ENCODE assay signal across 24 cellular contexts in the genomic region with DNA sequence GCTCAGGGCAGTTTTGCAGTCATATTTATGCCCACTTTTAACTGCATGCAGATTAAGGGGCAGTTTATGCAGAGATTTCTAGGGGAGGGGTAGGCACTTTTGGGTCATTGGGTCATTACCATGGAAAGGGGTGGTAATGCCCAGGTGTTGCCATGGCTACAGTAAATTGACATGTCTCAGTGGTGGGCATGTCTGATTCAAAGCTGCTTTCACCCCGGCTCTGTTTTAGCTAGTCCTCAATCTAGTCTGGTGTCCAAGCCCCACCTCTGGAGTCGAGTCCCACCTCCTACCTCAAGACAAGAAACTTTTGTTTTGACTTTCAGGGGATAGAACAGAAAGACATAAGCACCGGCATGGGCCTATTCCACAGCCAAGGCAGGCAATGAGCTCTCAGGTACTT. TPM values are rescaled to one million over a fixed set of nuclear protein-coding genes. Genes with fewer than 3 reads are reported as not detected.
"Had no signal": no experiment of that assay in that cellular context is flagged by ENCODE, and none has a peak within 500 bp of the region (broad histone marks: within the 10 kb centered on the region; RNA-seq: fewer than 3 reads in every experiment).

No MANE protein-coding gene starts in this region.

- H3K9me3 ChIP-seq: left lung, lower lobe of right lung, neutrophil, psoas muscle, right lobe of liver, suprapubic skin, thoracic aorta, tibial artery, upper lobe of right lung had no signal

- H2AFZ ChIP-seq: parathyroid adenoma had no signal

- H3K27me3 Mint-ChIP-seq: naive thymus-derived CD8-positive, alpha-beta T cell; stimulated activated naive CD8-positive, alpha-beta T cell treated with anti-CD3 and anti-CD28 coated beads, Interleukin-15, Interleukin-2, amounts not matched to agents 100 ng/mL and 50 ng/mL, for 24 hours had no signal

- H3K4me2 ChIP-seq: smooth muscle cell had no signal

- H3K4me3 Mint-ChIP-seq: naive thymus-derived CD8-positive, alpha-beta T cell; stimulated activated naive CD8-positive, alpha-beta T cell treated with anti-CD3 and anti-CD28 coated beads, Interleukin-15, Interleukin-2, amounts not matched to agents 100 ng/mL and 50 ng/mL, for 24 hours had no signal

- H3K4me1 ChIP-seq: left lung, lower lobe of right lung, parathyroid adenoma, psoas muscle, right lobe of liver, suprapubic skin, tibial artery, upper lobe of right lung had no signal

- H3K79me2 ChIP-seq: parathyroid adenoma had no signal

- H3K36me3 Mint-ChIP-seq: naive thymus-derived CD8-positive, alpha-beta T cell had no signal

- H3K9ac ChIP-seq: parathyroid adenoma had no signal

- H3K4me3 ChIP-seq: left lung, lower lobe of right lung, psoas muscle, right lobe of liver, smooth muscle cell, suprapubic skin, thoracic aorta, tibial artery, upper lobe of right lung had no signal

- DNase-seq: hippocampal formation; kidney; left colon; left lung; lower lobe of right lung; naive thymus-derived CD8-positive, alpha-beta T cell; occipital lobe; psoas muscle; right lobe of liver; stimulated activated CD4-positive, alpha-beta T cell treated with anti-CD3 and anti-CD28 coated beads, Interleukin-1b, Interleukin-23, amount 100 ng/mL, for 48 hours; stimulated activated CD4-positive, alpha-beta T cell treated with anti-CD3 and anti-CD28 coated beads, Interleukin-2, amount 100 ng/mL, for 48 hours; stimulated activated naive CD4-positive, alpha-beta T cell; tibial artery; trophoblast cell; upper lobe of right lung had no signal

- H3K27me3 ChIP-seq: left lung, neutrophil, right lobe of liver, suprapubic skin, upper lobe of right lung had no signal

- H3K27ac Mint-ChIP-seq: stimulated activated naive CD8-positive, alpha-beta T cell treated with anti-CD3 and anti-CD28 coated beads, Interleukin-15, Interleukin-2, amounts not matched to agents 100 ng/mL and 50 ng/mL, for 24 hours had no signal

- FAIRE-seq: islet of Langerhans, kidney, urothelium cell line had no signal

- H3K9me3 Mint-ChIP-seq: naive thymus-derived CD8-positive, alpha-beta T cell; stimulated activated naive CD8-positive, alpha-beta T cell treated with anti-CD3 and anti-CD28 coated beads, Interleukin-15, Interleukin-2, amounts not matched to agents 100 ng/mL and 50 ng/mL, for 24 hours had no signal

- ATAC-seq: left colon; left lung; lower lobe of right lung; naive thymus-derived CD8-positive, alpha-beta T cell; psoas muscle; right lobe of liver; upper lobe of right lung had no signal

- H3K27ac ChIP-seq: left lung, lower lobe of right lung, neutrophil, parathyroid adenoma, psoas muscle, right lobe of liver, suprapubic skin, thoracic aorta, tibial artery, upper lobe of right lung had no signal

- H3K36me3 ChIP-seq: left lung, lower lobe of right lung, neutrophil, right lobe of liver, suprapubic skin, thoracic aorta, tibial artery, upper lobe of right lung had no signal

RNA-seq across cellular contexts. Expression of gene NEK2, which starts 8.9 kb away (rescaled TPM):
- total RNA-seq: posterior vena cava, psoas muscle had no signal
